In the genomic region with DNA sequence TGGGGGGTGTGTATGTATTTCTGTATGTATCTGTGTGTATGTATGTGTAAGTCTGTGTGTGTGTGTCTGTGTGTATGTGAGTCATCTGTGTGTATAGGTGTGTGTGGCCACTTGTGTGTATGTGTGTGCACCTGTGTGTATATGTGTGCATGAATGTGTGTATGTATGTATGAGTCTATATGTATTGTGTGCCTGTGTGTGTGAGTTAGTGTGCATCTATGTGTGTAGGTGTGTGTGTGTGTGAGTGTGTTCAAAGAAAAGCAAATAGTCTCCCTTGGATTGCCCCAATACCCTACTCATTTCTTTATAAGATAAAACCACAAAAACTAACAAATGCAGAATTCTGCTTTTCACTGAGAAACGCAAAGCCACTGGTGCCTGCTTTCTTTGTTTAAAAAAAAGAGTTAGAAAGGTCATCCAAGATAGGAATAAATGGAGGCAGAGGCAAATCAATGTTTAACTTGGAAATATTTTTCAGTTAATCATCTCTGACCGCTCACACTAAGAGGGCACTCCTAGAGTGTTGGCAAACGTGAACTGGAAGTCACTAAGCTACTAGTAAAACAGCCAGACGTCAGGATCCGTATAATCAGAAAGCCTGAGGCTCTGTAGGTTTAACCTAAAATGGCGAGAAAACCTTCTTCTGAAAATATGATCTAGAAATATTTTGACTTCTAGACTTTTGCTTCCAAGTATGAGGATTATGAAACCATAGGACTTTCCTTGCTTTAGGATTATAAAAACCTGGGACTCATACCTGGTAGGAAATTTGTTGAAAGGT, we compare ENCODE assay signal across 1 cellular context.
TF ChIP-seq lines count a peak whose summit lies in the region.

No MANE protein-coding gene starts in this region.

TF ChIP-seq in H1, 55 proteins besides CTCF, POLR2A, EP300 and RAD21 (continued from another document):
- TF ChIP-seq, protein P1, sequence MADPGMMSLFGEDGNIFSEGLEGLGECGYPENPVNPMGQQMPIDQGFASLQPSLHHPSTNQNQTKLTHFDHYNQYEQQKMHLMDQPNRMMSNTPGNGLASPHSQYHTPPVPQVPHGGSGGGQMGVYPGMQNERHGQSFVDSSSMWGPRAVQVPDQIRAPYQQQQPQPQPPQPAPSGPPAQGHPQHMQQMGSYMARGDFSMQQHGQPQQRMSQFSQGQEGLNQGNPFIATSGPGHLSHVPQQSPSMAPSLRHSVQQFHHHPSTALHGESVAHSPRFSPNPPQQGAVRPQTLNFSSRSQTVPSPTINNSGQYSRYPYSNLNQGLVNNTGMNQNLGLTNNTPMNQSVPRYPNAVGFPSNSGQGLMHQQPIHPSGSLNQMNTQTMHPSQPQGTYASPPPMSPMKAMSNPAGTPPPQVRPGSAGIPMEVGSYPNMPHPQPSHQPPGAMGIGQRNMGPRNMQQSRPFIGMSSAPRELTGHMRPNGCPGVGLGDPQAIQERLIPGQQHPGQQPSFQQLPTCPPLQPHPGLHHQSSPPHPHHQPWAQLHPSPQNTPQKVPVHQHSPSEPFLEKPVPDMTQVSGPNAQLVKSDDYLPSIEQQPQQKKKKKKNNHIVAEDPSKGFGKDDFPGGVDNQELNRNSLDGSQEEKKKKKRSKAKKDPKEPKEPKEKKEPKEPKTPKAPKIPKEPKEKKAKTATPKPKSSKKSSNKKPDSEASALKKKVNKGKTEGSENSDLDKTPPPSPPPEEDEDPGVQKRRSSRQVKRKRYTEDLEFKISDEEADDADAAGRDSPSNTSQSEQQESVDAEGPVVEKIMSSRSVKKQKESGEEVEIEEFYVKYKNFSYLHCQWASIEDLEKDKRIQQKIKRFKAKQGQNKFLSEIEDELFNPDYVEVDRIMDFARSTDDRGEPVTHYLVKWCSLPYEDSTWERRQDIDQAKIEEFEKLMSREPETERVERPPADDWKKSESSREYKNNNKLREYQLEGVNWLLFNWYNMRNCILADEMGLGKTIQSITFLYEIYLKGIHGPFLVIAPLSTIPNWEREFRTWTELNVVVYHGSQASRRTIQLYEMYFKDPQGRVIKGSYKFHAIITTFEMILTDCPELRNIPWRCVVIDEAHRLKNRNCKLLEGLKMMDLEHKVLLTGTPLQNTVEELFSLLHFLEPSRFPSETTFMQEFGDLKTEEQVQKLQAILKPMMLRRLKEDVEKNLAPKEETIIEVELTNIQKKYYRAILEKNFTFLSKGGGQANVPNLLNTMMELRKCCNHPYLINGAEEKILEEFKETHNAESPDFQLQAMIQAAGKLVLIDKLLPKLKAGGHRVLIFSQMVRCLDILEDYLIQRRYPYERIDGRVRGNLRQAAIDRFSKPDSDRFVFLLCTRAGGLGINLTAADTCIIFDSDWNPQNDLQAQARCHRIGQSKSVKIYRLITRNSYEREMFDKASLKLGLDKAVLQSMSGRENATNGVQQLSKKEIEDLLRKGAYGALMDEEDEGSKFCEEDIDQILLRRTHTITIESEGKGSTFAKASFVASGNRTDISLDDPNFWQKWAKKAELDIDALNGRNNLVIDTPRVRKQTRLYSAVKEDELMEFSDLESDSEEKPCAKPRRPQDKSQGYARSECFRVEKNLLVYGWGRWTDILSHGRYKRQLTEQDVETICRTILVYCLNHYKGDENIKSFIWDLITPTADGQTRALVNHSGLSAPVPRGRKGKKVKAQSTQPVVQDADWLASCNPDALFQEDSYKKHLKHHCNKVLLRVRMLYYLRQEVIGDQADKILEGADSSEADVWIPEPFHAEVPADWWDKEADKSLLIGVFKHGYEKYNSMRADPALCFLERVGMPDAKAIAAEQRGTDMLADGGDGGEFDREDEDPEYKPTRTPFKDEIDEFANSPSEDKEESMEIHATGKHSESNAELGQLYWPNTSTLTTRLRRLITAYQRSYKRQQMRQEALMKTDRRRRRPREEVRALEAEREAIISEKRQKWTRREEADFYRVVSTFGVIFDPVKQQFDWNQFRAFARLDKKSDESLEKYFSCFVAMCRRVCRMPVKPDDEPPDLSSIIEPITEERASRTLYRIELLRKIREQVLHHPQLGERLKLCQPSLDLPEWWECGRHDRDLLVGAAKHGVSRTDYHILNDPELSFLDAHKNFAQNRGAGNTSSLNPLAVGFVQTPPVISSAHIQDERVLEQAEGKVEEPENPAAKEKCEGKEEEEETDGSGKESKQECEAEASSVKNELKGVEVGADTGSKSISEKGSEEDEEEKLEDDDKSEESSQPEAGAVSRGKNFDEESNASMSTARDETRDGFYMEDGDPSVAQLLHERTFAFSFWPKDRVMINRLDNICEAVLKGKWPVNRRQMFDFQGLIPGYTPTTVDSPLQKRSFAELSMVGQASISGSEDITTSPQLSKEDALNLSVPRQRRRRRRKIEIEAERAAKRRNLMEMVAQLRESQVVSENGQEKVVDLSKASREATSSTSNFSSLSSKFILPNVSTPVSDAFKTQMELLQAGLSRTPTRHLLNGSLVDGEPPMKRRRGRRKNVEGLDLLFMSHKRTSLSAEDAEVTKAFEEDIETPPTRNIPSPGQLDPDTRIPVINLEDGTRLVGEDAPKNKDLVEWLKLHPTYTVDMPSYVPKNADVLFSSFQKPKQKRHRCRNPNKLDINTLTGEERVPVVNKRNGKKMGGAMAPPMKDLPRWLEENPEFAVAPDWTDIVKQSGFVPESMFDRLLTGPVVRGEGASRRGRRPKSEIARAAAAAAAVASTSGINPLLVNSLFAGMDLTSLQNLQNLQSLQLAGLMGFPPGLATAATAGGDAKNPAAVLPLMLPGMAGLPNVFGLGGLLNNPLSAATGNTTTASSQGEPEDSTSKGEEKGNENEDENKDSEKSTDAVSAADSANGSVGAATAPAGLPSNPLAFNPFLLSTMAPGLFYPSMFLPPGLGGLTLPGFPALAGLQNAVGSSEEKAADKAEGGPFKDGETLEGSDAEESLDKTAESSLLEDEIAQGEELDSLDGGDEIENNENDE (IDR thresholded peaks at IDR 0.05; ENCODE audit: insufficient replicate concordance, low read length): no peak
- TF ChIP-seq TBP (IDR thresholded peaks at IDR 0.05; ENCODE audit: low read depth, low read length): no peak
- TF ChIP-seq CREB1 (IDR thresholded peaks at IDR 0.05): no peak
- no peak for TF ChIP-seq SAP30 (IDR thresholded peaks at IDR 0.05; ENCODE audit: insufficient read depth, insufficient replicate concordance, low read length)
- TF ChIP-seq KDM5A (IDR thresholded peaks at IDR 0.05; ENCODE audit: low read length): no peak
- no peak for TF ChIP-seq ASH2L (IDR thresholded peaks at IDR 0.05; ENCODE audit: low read length)
- no peak for TF ChIP-seq PHF8 (conservative IDR thresholded peaks at IDR 0.05; ENCODE audit: low read depth, low read length)
- TF ChIP-seq CBX5 (IDR thresholded peaks at IDR 0.05; ENCODE audit: low read depth, low read length): no peak
- no peak for TF ChIP-seq SUZ12 (IDR thresholded peaks at IDR 0.05; ENCODE audit: low read length)
- TF ChIP-seq KDM4A (IDR thresholded peaks at IDR 0.05; ENCODE audit: low read depth, low read length, severe bottlenecking): no peak
- no peak for TF ChIP-seq RFX5 (IDR thresholded peaks at IDR 0.05; ENCODE audit: borderline replicate concordance, low read depth, low read length)
- TF ChIP-seq TEAD4 (IDR thresholded peaks at IDR 0.05; ENCODE audit: low read depth, low read length): no peak
- TF ChIP-seq RXRA (IDR thresholded peaks at IDR 0.05; ENCODE audit: insufficient read depth, low read depth, low read length): no peak
- no peak for TF ChIP-seq CTBP2 (IDR thresholded peaks at IDR 0.05; ENCODE audit: borderline replicate concordance, insufficient read depth, insufficient read length, low read length)
TF ChIP-seq in H1: peak in this region for 0.
